8 cellular contexts compared by ENCODE assay signal in genomic region chr1:65165269-65166002, GRCh38. TPM values are rescaled to one million over a fixed set of nuclear protein-coding genes. Genes with fewer than 3 reads are reported as not detected.
A peak's percentile ranks its signal among the peaks of the same experiment; 100 is the strongest.
DNase-seq lines count a peak whose midpoint lies in the region; ATAC-seq and TF ChIP-seq lines count a peak whose summit lies in the region.

No MANE protein-coding gene starts in this region.

- peak overlapping the region; percentile 40 for H3K4me3 Mint-ChIP-seq in type B pancreatic cell

- H3K9ac ChIP-seq in mammary epithelial cell (ENCODE audit: insufficient read depth, low read length) (no peak overlapping the region), smooth muscle cell (ENCODE audit: low read depth) (no peak overlapping the region)

- DNase-seq in mammary epithelial cell: no peak
- DNase-seq in breast epithelium (ENCODE audit: low spot score in 2 of 2): no peak
- peak; percentile 89 for DNase-seq in SKM-1 (lab: John Stamatoyannopoulos, UW; ENCODE audit: unreplicated experiment)
- DNase-seq in type B pancreatic cell (ENCODE audit: extremely low spot score, unreplicated experiment): no peak
- no peak for DNase-seq in activated naive CD4-positive, alpha-beta T cell (lab: John Stamatoyannopoulos, UW)
- no peak for DNase-seq in G401 (ENCODE audit: low spot score)
- DNase-seq in smooth muscle cell (lab: John Stamatoyannopoulos, UW; ENCODE audit: unreplicated experiment): no peak

- H3F3A ChIP-seq in smooth muscle cell (ENCODE audit: low read depth): no peaks in the 10 kb centered on the region

- dilution Hi-C loops in mammary epithelial cell (cut with HindIII; ENCODE audit: low sequenced_read_pairs): no loop called here

- H2AFZ ChIP-seq in mammary epithelial cell (ENCODE audit: low read depth, low read length) (no peak overlapping the region), smooth muscle cell (ENCODE audit: low read depth) (no peak overlapping the region)

- H3K27ac Mint-ChIP-seq in type B pancreatic cell: peak overlapping the region; percentile 40

- peaks cover 6% of the 10 kb centered on the region for H3K4me1 ChIP-seq in mammary epithelial cell (ENCODE audit: insufficient read depth, low read length)
- H3K4me1 ChIP-seq in breast epithelium: peaks cover 5 to 6% of the 10 kb centered on the region in 2 donors
- H3K4me1 ChIP-seq in smooth muscle cell (ENCODE audit: low read depth): no peaks in the 10 kb centered on the region

- H3K79me2 ChIP-seq in mammary epithelial cell (ENCODE audit: insufficient read depth, low read length) (peaks cover 99% of the 10 kb centered on the region), smooth muscle cell (ENCODE audit: low read depth) (peaks cover 57% of the 10 kb centered on the region)

- H3K27me3 ChIP-seq in mammary epithelial cell (ENCODE audit: insufficient read depth, low read length) (no peaks in the 10 kb centered on the region), breast epithelium (no peaks in the 10 kb centered on the region), smooth muscle cell (ENCODE audit: low read depth) (no peaks in the 10 kb centered on the region)

- BruUV-seq in mammary epithelial cell (replicated peaks; lab: Mats Ljungman, UMichigan): no TSS peak

- TF ChIP-seq POLR2A in breast epithelium (IDR thresholded peaks at IDR 0.05): no peak

- TF ChIP-seq CTCF in mammary epithelial cell (conservative IDR thresholded peaks at IDR 0.05 in 1 of 2, IDR thresholded peaks at IDR 0.05 in 1 of 2; ENCODE audit: extremely low read depth in 1 of 2, insufficient read depth in 1 of 2, low read depth in 1 of 2, low read length in 2 of 2): no peak
- no peak for TF ChIP-seq CTCF in breast epithelium (IDR thresholded peaks at IDR 0.05)
- no peak for TF ChIP-seq CTCF in type B pancreatic cell (conservative IDR thresholded peaks at IDR 0.05)
- TF ChIP-seq CTCF in smooth muscle cell (IDR thresholded peaks at IDR 0.05; ENCODE audit: borderline replicate concordance, insufficient read depth, poor library complexity, severe bottlenecking): no peak

- H3K36me3 ChIP-seq in mammary epithelial cell (ENCODE audit: insufficient read depth, low read length) (peaks cover 3% of the 10 kb centered on the region), breast epithelium (no peaks in the 10 kb centered on the region), smooth muscle cell (ENCODE audit: low read depth) (no peaks in the 10 kb centered on the region)

- H3K36me3 Mint-ChIP-seq in type B pancreatic cell: no peaks in the 10 kb centered on the region

- H3K9me3 ChIP-seq in mammary epithelial cell (replicated peaks; ENCODE audit: insufficient read depth, low read length) (no peaks in the 10 kb centered on the region), breast epithelium (no peaks in the 10 kb centered on the region), smooth muscle cell (replicated peaks; ENCODE audit: low read depth) (no peaks in the 10 kb centered on the region)

- H4K20me1 ChIP-seq in mammary epithelial cell (ENCODE audit: insufficient read depth, low read length) (no peaks in the 10 kb centered on the region), smooth muscle cell (ENCODE audit: low read depth) (peaks cover 100% of the 10 kb centered on the region)

- H3K27me3 Mint-ChIP-seq in type B pancreatic cell: no peaks in the 10 kb centered on the region

- CTCF ChIA-PET in mammary epithelial cell (lab: Charles Lee; ENCODE audit: low non-redundant PET): no interaction called here

- 99% methylated on average over 5 of the region's 5 CpGs for WGBS in mammary epithelial cell (ENCODE audit: low coverage, missing lambda C conversion rate)
- WGBS in smooth muscle cell (ENCODE audit: low lambda C conversion rate): 85% methylated on average over 5 of the region's 5 CpGs

- no peak overlapping the region for H3K4me3 ChIP-seq in mammary epithelial cell (replicated peaks in 1 of 3; ENCODE audit: insufficient read depth in 1 of 3, low read depth in 2 of 3, low read length in 3 of 3)
- H3K4me3 ChIP-seq in breast epithelium: no peak overlapping the region
- no peak overlapping the region for H3K4me3 ChIP-seq in smooth muscle cell

- in situ Hi-C loops in mammary epithelial cell (cut with MboI; ENCODE audit: low sequenced_read_pairs in 2 of 2) (no loop called here), G401 (cut with HindIII; ENCODE audit: low sequenced_read_pairs) (no loop called here)

- peaks cover 37% of the 10 kb centered on the region for H3K4me1 Mint-ChIP-seq in type B pancreatic cell (ENCODE audit: unreplicated experiment)

- no peaks in the 10 kb centered on the region for H3K9me3 Mint-ChIP-seq in type B pancreatic cell

- no peak overlapping the region for H3K4me2 ChIP-seq in mammary epithelial cell (ENCODE audit: insufficient read depth, low read depth, low read length)
- no peak overlapping the region for H3K4me2 ChIP-seq in smooth muscle cell

- peak; percentile 78 for ATAC-seq in HG03097 (IDR thresholded peaks at IDR 0.05; ENCODE audit: low FRiP score, unreplicated experiment)

- peak overlapping the region; percentile 33 for H3K27ac ChIP-seq in mammary epithelial cell (ENCODE audit: insufficient read depth, low read depth, low read length)
- H3K27ac ChIP-seq in breast epithelium: peak overlapping the region in 1 of 2 donors; percentile 12
- H3K27ac ChIP-seq in smooth muscle cell (ENCODE audit: low read depth): no peak overlapping the region

- intact Hi-C loops in mammary epithelial cell (cut with micrococcal nuclease) (no loop called here), breast epithelium (cut with DNase I; ENCODE audit: low total_unique reads) (loop anchor here (5.0 kb wide), 1 partner anchor 558 kb away; no protein-coding TSS in a partner anchor)

RNA-seq across cellular contexts. Expression of gene AK4, which starts 17.4 kb away (rescaled TPM):
- 10 to 100 TPM; 83.0 to 95.0 TPM for total RNA-seq in mammary epithelial cell
- 104 TPM for polyA plus RNA-seq in mammary epithelial cell
- 227 TPM for polyA minus RNA-seq in mammary epithelial cell
- 10 to 100 TPM; 18.2 to 47.3 (median 41.0) TPM for total RNA-seq in breast epithelium
- total RNA-seq in type B pancreatic cell (ENCODE audit: low replicate concordance): 35.2 and 80.0 TPM in 2 replicates
- 4.8 and 14.3 TPM in 2 replicates for total RNA-seq in G401 (2014; rRNA removed; shearing (Covaris generic))
- 61.4 and 72.4 TPM in 2 replicates for total RNA-seq in smooth muscle cell
- 52.9 and 68.0 TPM in 2 replicates for polyA plus RNA-seq in smooth muscle cell
